ENCODE assay signal across 2 cellular contexts in the genomic region with DNA sequence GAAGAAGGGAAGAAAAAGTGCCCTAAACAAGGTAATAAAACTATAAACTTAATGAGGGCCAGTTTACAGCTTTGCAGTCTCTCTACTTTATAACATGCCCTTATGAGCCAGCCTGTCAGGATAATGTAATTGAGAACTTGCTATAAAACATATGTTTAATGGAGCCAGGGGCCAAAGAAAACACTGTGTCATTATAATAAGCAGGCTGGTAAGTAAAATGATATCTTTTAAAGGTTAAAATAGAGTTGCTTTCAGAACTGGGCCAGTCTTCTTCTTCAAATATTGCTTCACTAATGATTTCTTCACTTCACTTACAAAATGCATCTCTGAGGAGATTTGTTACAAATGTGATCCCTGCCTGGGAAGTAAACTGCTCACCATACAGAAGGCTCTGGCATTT.
A peak's percentile ranks its signal among the peaks of the same experiment; 100 is the strongest.
TF ChIP-seq lines count a peak whose summit lies in the region.

No MANE protein-coding gene starts in this region.

TF ChIP-seq in HEK293, 187 proteins besides CTCF, POLR2A, EP300 and RAD21 (continues in another document):
- TF ChIP-seq, protein P1, sequence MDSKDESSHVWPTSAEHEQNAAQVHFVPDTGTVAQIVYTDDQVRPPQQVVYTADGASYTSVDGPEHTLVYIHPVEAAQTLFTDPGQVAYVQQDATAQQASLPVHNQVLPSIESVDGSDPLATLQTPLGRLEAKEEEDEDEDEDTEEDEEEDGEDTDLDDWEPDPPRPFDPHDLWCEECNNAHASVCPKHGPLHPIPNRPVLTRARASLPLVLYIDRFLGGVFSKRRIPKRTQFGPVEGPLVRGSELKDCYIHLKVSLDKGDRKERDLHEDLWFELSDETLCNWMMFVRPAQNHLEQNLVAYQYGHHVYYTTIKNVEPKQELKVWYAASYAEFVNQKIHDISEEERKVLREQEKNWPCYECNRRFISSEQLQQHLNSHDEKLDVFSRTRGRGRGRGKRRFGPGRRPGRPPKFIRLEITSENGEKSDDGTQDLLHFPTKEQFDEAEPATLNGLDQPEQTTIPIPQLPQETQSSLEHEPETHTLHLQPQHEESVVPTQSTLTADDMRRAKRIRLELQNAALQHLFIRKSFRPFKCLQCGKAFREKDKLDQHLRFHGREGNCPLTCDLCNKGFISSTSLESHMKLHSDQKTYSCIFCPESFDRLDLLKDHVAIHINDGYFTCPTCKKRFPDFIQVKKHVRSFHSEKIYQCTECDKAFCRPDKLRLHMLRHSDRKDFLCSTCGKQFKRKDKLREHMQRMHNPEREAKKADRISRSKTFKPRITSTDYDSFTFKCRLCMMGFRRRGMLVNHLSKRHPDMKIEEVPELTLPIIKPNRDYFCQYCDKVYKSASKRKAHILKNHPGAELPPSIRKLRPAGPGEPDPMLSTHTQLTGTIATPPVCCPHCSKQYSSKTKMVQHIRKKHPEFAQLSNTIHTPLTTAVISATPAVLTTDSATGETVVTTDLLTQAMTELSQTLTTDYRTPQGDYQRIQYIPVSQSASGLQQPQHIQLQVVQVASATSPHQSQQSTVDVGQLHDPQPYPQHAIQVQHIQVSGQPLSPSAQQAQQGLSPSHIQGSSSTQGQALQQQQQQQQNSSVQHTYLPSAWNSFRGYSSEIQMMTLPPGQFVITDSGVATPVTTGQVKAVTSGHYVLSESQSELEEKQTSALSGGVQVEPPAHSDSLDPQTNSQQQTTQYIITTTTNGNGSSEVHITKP (tag by site-specific recombination; IDR thresholded peaks at IDR 0.05) = peak; percentile 52; the same call in 1 of the 2 replicates
- no peak for TF ChIP-seq ZNF157 (tag by site-specific recombination; IDR thresholded peaks at IDR 0.05)
- peak; percentile 75 for TF ChIP-seq WT1 (tag by site-specific recombination; IDR thresholded peaks at IDR 0.05)
- TF ChIP-seq ZNF239 (tag by site-specific recombination; IDR thresholded peaks at IDR 0.05) = no peak
- TF ChIP-seq GLIS2 (tag by site-specific recombination; IDR thresholded peaks at IDR 0.05) = 0 out of 2 replicates have a peak, but pooled peaks have one; percentile 16
- TF ChIP-seq ZNF350 (tag by site-specific recombination; IDR thresholded peaks at IDR 0.05) = 0 out of 2 replicates have a peak, but pooled peaks have one; percentile 27
- TF ChIP-seq FEZF1 (tag by site-specific recombination; IDR thresholded peaks at IDR 0.05) = peak; percentile 100
- no peak for TF ChIP-seq GFI1B (tag by site-specific recombination; IDR thresholded peaks at IDR 0.05)
- TF ChIP-seq, protein P2, sequence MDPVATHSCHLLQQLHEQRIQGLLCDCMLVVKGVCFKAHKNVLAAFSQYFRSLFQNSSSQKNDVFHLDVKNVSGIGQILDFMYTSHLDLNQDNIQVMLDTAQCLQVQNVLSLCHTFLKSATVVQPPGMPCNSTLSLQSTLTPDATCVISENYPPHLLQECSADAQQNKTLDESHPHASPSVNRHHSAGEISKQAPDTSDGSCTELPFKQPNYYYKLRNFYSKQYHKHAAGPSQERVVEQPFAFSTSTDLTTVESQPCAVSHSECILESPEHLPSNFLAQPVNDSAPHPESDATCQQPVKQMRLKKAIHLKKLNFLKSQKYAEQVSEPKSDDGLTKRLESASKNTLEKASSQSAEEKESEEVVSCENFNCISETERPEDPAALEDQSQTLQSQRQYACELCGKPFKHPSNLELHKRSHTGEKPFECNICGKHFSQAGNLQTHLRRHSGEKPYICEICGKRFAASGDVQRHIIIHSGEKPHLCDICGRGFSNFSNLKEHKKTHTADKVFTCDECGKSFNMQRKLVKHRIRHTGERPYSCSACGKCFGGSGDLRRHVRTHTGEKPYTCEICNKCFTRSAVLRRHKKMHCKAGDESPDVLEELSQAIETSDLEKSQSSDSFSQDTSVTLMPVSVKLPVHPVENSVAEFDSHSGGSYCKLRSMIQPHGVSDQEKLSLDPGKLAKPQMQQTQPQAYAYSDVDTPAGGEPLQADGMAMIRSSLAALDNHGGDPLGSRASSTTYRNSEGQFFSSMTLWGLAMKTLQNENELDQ (tag by site-specific recombination; IDR thresholded peaks at IDR 0.05; ENCODE audit: low read depth) = peak; percentile 51; the same call in 1 of the 2 replicates
- peak; percentile 85 for TF ChIP-seq GLI2 (tag by site-specific recombination; IDR thresholded peaks at IDR 0.05; ENCODE audit: borderline replicate concordance, low read depth)
- peak; percentile 76; the same call in 1 of the 2 replicates for TF ChIP-seq MZF1 (tag by site-specific recombination; IDR thresholded peaks at IDR 0.05; ENCODE audit: borderline replicate concordance)
- TF ChIP-seq, protein P3, sequence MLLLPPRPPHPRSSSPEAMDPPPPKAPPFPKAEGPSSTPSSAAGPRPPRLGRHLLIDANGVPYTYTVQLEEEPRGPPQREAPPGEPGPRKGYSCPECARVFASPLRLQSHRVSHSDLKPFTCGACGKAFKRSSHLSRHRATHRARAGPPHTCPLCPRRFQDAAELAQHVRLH (tag by site-specific recombination; IDR thresholded peaks at IDR 0.05) = peak; percentile 92
- TF ChIP-seq ZNF843 (tag by site-specific recombination; IDR thresholded peaks at IDR 0.05) = peak; percentile 99
- TF ChIP-seq ZNF610 (tag by site-specific recombination; IDR thresholded peaks at IDR 0.05; ENCODE audit: borderline replicate concordance) = peak; percentile 44; the same call in 1 of the 2 replicates
- TF ChIP-seq, protein P4, sequence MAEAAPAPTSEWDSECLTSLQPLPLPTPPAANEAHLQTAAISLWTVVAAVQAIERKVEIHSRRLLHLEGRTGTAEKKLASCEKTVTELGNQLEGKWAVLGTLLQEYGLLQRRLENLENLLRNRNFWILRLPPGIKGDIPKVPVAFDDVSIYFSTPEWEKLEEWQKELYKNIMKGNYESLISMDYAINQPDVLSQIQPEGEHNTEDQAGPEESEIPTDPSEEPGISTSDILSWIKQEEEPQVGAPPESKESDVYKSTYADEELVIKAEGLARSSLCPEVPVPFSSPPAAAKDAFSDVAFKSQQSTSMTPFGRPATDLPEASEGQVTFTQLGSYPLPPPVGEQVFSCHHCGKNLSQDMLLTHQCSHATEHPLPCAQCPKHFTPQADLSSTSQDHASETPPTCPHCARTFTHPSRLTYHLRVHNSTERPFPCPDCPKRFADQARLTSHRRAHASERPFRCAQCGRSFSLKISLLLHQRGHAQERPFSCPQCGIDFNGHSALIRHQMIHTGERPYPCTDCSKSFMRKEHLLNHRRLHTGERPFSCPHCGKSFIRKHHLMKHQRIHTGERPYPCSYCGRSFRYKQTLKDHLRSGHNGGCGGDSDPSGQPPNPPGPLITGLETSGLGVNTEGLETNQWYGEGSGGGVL (tag by site-specific recombination; IDR thresholded peaks at IDR 0.05) = peak; percentile 31; the same call in 1 of the 2 replicates
- no peak for TF ChIP-seq ZNF114 (tag by site-specific recombination; IDR thresholded peaks at IDR 0.05)
- no peak for TF ChIP-seq ZNF211 (tag by site-specific recombination; IDR thresholded peaks at IDR 0.05; ENCODE audit: low read depth)
- TF ChIP-seq, protein P5, sequence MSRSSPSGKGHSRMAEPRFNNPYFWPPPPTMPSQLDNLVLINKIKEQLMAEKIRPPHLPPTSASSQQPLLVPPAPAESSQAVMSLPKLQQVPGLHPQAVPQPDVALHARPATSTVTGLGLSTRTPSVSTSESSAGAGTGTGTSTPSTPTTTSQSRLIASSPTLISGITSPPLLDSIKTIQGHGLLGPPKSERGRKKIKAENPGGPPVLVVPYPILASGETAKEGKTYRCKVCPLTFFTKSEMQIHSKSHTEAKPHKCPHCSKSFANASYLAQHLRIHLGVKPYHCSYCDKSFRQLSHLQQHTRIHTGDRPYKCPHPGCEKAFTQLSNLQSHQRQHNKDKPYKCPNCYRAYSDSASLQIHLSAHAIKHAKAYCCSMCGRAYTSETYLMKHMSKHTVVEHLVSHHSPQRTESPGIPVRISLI (tag by site-specific recombination; IDR thresholded peaks at IDR 0.05) = peak; percentile 46; the same call in 1 of the 2 replicates

TF ChIP-seq in SK-N-SH, 30 proteins besides CTCF, POLR2A, EP300 and RAD21 (continued from another document):
- TF ChIP-seq, protein P6, sequence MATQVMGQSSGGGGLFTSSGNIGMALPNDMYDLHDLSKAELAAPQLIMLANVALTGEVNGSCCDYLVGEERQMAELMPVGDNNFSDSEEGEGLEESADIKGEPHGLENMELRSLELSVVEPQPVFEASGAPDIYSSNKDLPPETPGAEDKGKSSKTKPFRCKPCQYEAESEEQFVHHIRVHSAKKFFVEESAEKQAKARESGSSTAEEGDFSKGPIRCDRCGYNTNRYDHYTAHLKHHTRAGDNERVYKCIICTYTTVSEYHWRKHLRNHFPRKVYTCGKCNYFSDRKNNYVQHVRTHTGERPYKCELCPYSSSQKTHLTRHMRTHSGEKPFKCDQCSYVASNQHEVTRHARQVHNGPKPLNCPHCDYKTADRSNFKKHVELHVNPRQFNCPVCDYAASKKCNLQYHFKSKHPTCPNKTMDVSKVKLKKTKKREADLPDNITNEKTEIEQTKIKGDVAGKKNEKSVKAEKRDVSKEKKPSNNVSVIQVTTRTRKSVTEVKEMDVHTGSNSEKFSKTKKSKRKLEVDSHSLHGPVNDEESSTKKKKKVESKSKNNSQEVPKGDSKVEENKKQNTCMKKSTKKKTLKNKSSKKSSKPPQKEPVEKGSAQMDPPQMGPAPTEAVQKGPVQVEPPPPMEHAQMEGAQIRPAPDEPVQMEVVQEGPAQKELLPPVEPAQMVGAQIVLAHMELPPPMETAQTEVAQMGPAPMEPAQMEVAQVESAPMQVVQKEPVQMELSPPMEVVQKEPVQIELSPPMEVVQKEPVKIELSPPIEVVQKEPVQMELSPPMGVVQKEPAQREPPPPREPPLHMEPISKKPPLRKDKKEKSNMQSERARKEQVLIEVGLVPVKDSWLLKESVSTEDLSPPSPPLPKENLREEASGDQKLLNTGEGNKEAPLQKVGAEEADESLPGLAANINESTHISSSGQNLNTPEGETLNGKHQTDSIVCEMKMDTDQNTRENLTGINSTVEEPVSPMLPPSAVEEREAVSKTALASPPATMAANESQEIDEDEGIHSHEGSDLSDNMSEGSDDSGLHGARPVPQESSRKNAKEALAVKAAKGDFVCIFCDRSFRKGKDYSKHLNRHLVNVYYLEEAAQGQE (IDR thresholded peaks at IDR 0.05; ENCODE audit: low read depth, low read length) = no peak
- TF ChIP-seq JUND (IDR thresholded peaks at IDR 0.05) (peak; percentile 52), RFX5 (IDR thresholded peaks at IDR 0.05; ENCODE audit: low read length) (no peak), TAF1 (IDR thresholded peaks at IDR 0.05; ENCODE audit: borderline replicate concordance, low read depth, low read length) (no peak), TCF12 (IDR thresholded peaks at IDR 0.05) (peak; percentile 92), YY1 (IDR thresholded peaks at IDR 0.05; ENCODE audit: low read depth) (no peak), SMC3 (IDR thresholded peaks at IDR 0.05; ENCODE audit: low read depth, low read length) (no peak), NRF1 (IDR thresholded peaks at IDR 0.05; ENCODE audit: low read depth, low read length) (no peak), GATA2 (CRISPR knock-in tag; IDR thresholded peaks at IDR 0.05) (no peak), FOXJ3 (CRISPR knock-in tag; IDR thresholded peaks at IDR 0.05) (no peak)
- TF ChIP-seq, protein P7, sequence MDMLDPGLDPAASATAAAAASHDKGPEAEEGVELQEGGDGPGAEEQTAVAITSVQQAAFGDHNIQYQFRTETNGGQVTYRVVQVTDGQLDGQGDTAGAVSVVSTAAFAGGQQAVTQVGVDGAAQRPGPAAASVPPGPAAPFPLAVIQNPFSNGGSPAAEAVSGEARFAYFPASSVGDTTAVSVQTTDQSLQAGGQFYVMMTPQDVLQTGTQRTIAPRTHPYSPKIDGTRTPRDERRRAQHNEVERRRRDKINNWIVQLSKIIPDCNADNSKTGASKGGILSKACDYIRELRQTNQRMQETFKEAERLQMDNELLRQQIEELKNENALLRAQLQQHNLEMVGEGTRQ (IDR thresholded peaks at IDR 0.05; ENCODE audit: borderline replicate concordance, low read depth, low read length) = no peak
- TF ChIP-seq, protein P8, sequence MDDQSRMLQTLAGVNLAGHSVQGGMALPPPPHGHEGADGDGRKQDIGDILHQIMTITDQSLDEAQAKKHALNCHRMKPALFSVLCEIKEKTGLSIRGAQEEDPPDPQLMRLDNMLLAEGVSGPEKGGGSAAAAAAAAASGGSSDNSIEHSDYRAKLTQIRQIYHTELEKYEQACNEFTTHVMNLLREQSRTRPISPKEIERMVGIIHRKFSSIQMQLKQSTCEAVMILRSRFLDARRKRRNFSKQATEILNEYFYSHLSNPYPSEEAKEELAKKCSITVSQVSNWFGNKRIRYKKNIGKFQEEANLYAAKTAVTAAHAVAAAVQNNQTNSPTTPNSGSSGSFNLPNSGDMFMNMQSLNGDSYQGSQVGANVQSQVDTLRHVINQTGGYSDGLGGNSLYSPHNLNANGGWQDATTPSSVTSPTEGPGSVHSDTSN (IDR thresholded peaks at IDR 0.05) = peak; percentile 87
- TF ChIP-seq, protein P9, sequence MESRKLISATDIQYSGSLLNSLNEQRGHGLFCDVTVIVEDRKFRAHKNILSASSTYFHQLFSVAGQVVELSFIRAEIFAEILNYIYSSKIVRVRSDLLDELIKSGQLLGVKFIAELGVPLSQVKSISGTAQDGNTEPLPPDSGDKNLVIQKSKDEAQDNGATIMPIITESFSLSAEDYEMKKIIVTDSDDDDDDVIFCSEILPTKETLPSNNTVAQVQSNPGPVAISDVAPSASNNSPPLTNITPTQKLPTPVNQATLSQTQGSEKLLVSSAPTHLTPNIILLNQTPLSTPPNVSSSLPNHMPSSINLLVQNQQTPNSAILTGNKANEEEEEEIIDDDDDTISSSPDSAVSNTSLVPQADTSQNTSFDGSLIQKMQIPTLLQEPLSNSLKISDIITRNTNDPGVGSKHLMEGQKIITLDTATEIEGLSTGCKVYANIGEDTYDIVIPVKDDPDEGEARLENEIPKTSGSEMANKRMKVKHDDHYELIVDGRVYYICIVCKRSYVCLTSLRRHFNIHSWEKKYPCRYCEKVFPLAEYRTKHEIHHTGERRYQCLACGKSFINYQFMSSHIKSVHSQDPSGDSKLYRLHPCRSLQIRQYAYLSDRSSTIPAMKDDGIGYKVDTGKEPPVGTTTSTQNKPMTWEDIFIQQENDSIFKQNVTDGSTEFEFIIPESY (IDR thresholded peaks at IDR 0.05; ENCODE audit: borderline replicate concordance, low read depth) = no peak
TF ChIP-seq in SK-N-SH: peak in this region for 7.
